8 cellular contexts compared by ENCODE assay signal in genomic region chr1:150067184-150068182, GRCh38. TPM values are rescaled to one million over a fixed set of nuclear protein-coding genes. Genes with fewer than 3 reads are reported as not detected.
DNase-seq lines count a peak whose midpoint lies in the region; ATAC-seq and TF ChIP-seq lines count a peak whose summit lies in the region.

VPS45 (plus strand) TSS chr1:150067776; CDS start chr1:150067858, 82 bp downstream.

- no peaks in the 10 kb centered on the region for H3K27me3 ChIP-seq in layer of hippocampus (ENCODE audit: control insufficient read depth, insufficient read depth, low read length)

- peak within 1 kb of the TSS; percentile 98 for H3K27ac ChIP-seq in layer of hippocampus (ENCODE audit: low read depth, low read length)

- peaks cover 7% of the 10 kb centered on the region for H3K36me3 Mint-ChIP-seq in activated CD4-positive, alpha-beta T cell treated with anti-CD3 and anti-CD28 coated beads for 36 hours (ENCODE audit: low read depth)

- H3K4me3 ChIP-seq in AG09309 (ENCODE audit: control insufficient read depth, low read depth, low read length): peak within 1 kb of the TSS; percentile 75
- peak within 1 kb of the TSS; percentile 76 for H3K4me3 ChIP-seq in choroid plexus epithelial cell (ENCODE audit: low read depth, low read length)

- CTCF ChIA-PET in activated CD4-positive, alpha-beta T cell treated with anti-CD3 and anti-CD28 coated beads for 36 hours (lab: Charles Lee): interaction anchor here (0.6 to 3.0 kb wide), 8 partner anchors 80 to 144 kb away, joined by 3 to 15 read pairs (median 4); no protein-coding TSS in a partner anchor

- DNase-seq in AG09309 (ENCODE audit: low read depth) (peak; percentile 42), NCI-H510A (lab: John Stamatoyannopoulos, UW) (peak; percentile 86), choroid plexus epithelial cell (ENCODE audit: low read depth) (peak; percentile 91)
- DNase-seq in activated CD4-positive, alpha-beta T cell treated with anti-CD3 and anti-CD28 coated beads for 36 hours: peak; percentile 93
- peak; percentile 71 for DNase-seq in stimulated activated CD4-positive, alpha-beta T cell treated with anti-CD3 and anti-CD28 coated beads, Interleukin-1b, Interleukin-23, amount 100 ng/mL, for 4 hours (ENCODE audit: low read depth in 2 of 2)

- H3K27me3 Mint-ChIP-seq in activated CD4-positive, alpha-beta T cell treated with anti-CD3 and anti-CD28 coated beads for 36 hours: no peaks in the 10 kb centered on the region

- H3K4me3 Mint-ChIP-seq in activated CD4-positive, alpha-beta T cell treated with anti-CD3 and anti-CD28 coated beads for 36 hours: peak within 1 kb of the TSS; percentile 94

- intact Hi-C loops in activated CD4-positive, alpha-beta T cell treated with anti-CD3 and anti-CD28 coated beads for 36 hours (cut with DNase I, micrococcal nuclease): loop anchor here (1.0 to 5.0 kb wide), 9 partner anchors 57 to 420 kb away; partner anchors contain the start of genes BOLA1 (in 1 of the 2), OTUD7B (in 1 of the 2), PLEKHO1 (in 1 of the 2) and SF3B4 (in 1 of the 2)

- POLR2A ChIA-PET in activated CD4-positive, alpha-beta T cell treated with anti-CD3 and anti-CD28 coated beads for 36 hours (lab: Charles Lee): interaction anchor here (1.5 kb wide), 1 partner anchor 180 kb away, joined by 6 read pairs; a partner anchor contains a TSS

- ATAC-seq in GM19025 (IDR thresholded peaks at IDR 0.05; ENCODE audit: low read depth, unreplicated experiment): peak; percentile 81
- ATAC-seq in HG03342 (IDR thresholded peaks at IDR 0.05; ENCODE audit: unreplicated experiment): peak; percentile 83
- peak; percentile 98 for ATAC-seq in activated CD4-positive, alpha-beta T cell treated with anti-CD3 and anti-CD28 coated beads for 36 hours

- TF ChIP-seq CTCF in AG09309 (IDR thresholded peaks at IDR 0.05; ENCODE audit: control insufficient read depth, insufficient read depth, low read depth, low read length, missing control alignments) (no peak), choroid plexus epithelial cell (conservative IDR thresholded peaks at IDR 0.05; ENCODE audit: low read depth, low read length) (no peak)

- no peaks in the 10 kb centered on the region for H3K9me3 Mint-ChIP-seq in activated CD4-positive, alpha-beta T cell treated with anti-CD3 and anti-CD28 coated beads for 36 hours (ENCODE audit: low read depth)

- peak within 1 kb of the TSS; percentile 95 for H3K27ac Mint-ChIP-seq in activated CD4-positive, alpha-beta T cell treated with anti-CD3 and anti-CD28 coated beads for 36 hours

- H3K4me1 Mint-ChIP-seq in activated CD4-positive, alpha-beta T cell treated with anti-CD3 and anti-CD28 coated beads for 36 hours: peaks cover 33% of the 10 kb centered on the region

RNA-seq across cellular contexts. Expression of gene VPS45, which starts in this region (rescaled TPM):
- total RNA-seq in activated CD4-positive, alpha-beta T cell treated with anti-CD3 and anti-CD28 coated beads for 36 hours: 10 to 100 TPM; 18.5 to 20.6 TPM

Comparison
In these comparisons a context has a peak if more than half of its experiments do, and no peak if none do; other contexts are left out.
1. Peak in every context shown above with its lines: DNase-seq, ATAC-seq, H3K4me3 ChIP-seq and H3K27ac ChIP-seq.
2. DNase-seq: peak in every context shown above with its lines; median percentile 93 in activated CD4-positive, alpha-beta T cell treated with anti-CD3 and anti-CD28 coated beads for 36 hours; 91 in choroid plexus epithelial cell; 86 in NCI-H510A; 71 in stimulated activated CD4-positive, alpha-beta T cell treated with anti-CD3 and anti-CD28 coated beads, Interleukin-1b, Interleukin-23, amount 100 ng/mL, for 4 hours; 42 in AG09309.